ENCODE assay signal across 20 cellular contexts in the genomic region with DNA sequence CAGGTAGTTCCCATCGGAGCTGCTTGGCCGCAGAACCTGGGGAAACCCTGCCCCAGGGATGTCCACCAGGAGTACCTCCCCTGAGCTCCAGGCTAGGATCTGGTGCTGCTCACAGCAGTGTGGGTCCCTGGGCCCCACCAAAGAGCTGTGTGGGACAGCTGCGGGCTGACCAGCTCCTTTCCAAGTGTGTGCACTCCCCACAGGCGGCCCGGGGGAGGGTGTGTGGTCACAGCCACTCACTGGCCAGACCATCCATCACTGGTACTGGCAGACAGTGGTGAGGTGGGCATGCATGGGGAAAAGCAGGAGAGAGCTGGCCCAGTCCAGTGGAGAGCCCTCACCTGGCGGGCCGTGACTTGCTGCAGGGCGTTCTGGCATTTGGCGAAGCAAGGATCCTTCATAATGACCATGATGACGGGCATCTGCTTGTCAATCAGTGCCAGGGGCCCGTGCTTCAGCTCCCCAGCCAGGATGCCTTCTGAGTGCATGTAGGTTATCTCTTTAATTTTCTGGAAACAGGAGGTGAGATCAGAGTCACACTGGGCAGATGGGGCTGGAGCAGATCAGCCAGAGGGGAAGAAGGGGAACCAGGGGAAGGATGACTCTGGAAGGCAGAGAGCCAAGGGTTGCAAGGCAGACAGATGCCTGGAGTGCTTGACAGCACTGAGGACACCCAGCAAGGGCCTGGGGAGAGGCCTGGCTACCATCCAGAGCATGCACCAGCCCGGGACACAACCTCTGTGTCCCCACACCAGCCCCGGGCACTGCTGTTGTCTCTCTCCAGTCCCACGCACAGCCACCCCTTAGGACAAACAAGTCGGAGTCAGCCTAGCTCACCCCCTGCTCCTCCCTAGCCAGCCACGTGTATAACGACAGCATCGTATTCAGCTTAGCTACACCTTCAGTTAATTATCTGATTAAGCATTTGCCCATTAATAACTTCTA. TPM values are rescaled to one million over a fixed set of nuclear protein-coding genes. Genes with fewer than 3 reads are reported as not detected.
A peak's percentile ranks its signal among the peaks of the same experiment; 100 is the strongest.
DNase-seq lines count a peak whose midpoint lies in the region; ATAC-seq, FAIRE-seq and TF ChIP-seq lines count a peak whose summit lies in the region.
"Had no signal": no experiment of that assay in that cellular context is flagged by ENCODE, and none has a peak within 500 bp of the region (broad histone marks: within the 10 kb centered on the region; RNA-seq: fewer than 3 reads in every experiment).

No MANE protein-coding gene starts in this region.

- H3K36me3 Mint-ChIP-seq in stimulated activated effector memory CD8-positive, alpha-beta T cell treated with anti-CD3 and anti-CD28 coated beads, Interleukin-12 subunit alpha, Interleukin-12 subunit beta, amount 100 ng/mL, for 72 hours = no peaks in the 10 kb centered on the region
- H3K36me3 Mint-ChIP-seq: CD8-positive, alpha-beta memory T cell; IgD-negative memory B cell had no signal

- no peaks in the 10 kb centered on the region for H3K9me3 ChIP-seq in Panc1 (ENCODE audit: control insufficient read depth, insufficient read depth, low read depth, low read length)
- H3K9me3 ChIP-seq in HepG2 (ENCODE audit: low read length) = no peaks in the 10 kb centered on the region

- 23% methylated on average over 8 of the region's 18 CpGs for WGBS in HepG2 (ENCODE audit: low lambda C conversion rate)

- in situ Hi-C loops in Panc1 (cut with HindIII; ENCODE audit: low pct_unique_long_range_greater_than_20kb, low sequenced_read_pairs) = no loop called here
- in situ Hi-C loops in HepG2 (cut with HindIII; ENCODE audit: extremely low pct_ligation_motif_present, low pct_unique_long_range_greater_than_20kb) = no loop called here
- in situ Hi-C loops in GM13977 (cut with MboI; ENCODE audit: low pct_unique_long_range_greater_than_20kb, low sequenced_read_pairs, unreplicated experiment) = no loop called here

- CTCF ChIA-PET in Panc1 (lab: Charles Lee) (interaction anchor here (1.2 kb wide), 1 partner anchor 14 kb away, joined by 3 read pairs; no protein-coding TSS in a partner anchor), HepG2 (lab: Yijun Ruan, JAX; ENCODE audit: low intra/inter-chr PET ratio, low total read pairs) (no interaction called here)

- no peak for TF ChIP-seq POLR2A in HepG2 (IDR thresholded peaks at IDR 0.05; ENCODE audit: insufficient read depth in 1 of 2, low read depth in 2 of 2, low read length in 2 of 2)

- no peaks in the 10 kb centered on the region for H3K79me2 ChIP-seq in HepG2 (ENCODE audit: insufficient read depth, low read length)

- no peak for FAIRE-seq in HepG2 (lab: Jason Lieb, UNC)

- H3K4me3 ChIP-seq in Panc1 (ENCODE audit: low read depth in 2 of 2, low read length in 2 of 2) (no peak overlapping the region), HepG2 (replicated peaks in 1 of 3; ENCODE audit: insufficient read depth in 1 of 3, low read depth in 2 of 3, low read length in 3 of 3) (peak overlapping the region in 1 of 3 experiments; percentile 22; a peak in 2 of 6 replicates)
- H3K4me3 ChIP-seq: PC-9 had no signal

- H2AFZ ChIP-seq in HepG2 (ENCODE audit: low read length) = no peak overlapping the region
- H2AFZ ChIP-seq: PC-9 had no signal

- H3K27me3 ChIP-seq in Panc1 (ENCODE audit: control insufficient read depth, insufficient read depth, low read length) (no peaks in the 10 kb centered on the region), HepG2 (ENCODE audit: control insufficient read depth in 1 of 2, insufficient read depth in 2 of 2, low read length in 2 of 2) (peaks cover 0 to 2% of the 10 kb centered on the region in 2 experiments; a peak in 2 of 5 replicates)

- TF ChIP-seq CTCF in Panc1 (IDR thresholded peaks at IDR 0.05) (no peak), HepG2 (CRISPR knock-in tag; IDR thresholded peaks at IDR 0.05) (no peak), GM13977 (IDR thresholded peaks at IDR 0.05; ENCODE audit: extremely low read depth, insufficient read depth, missing control alignments) (no peak)

- TF ChIP-seq EP300 in HepG2 (IDR thresholded peaks at IDR 0.05; ENCODE audit: low read depth in 2 of 2, low read length in 2 of 2) (no peak), HepG2 (CRISPR knock-in tag; IDR thresholded peaks at IDR 0.05; ENCODE audit: borderline replicate concordance) (no peak)

- H3K4me1 ChIP-seq in Panc1 (ENCODE audit: control insufficient read depth, insufficient read depth, low read length) (no peaks in the 10 kb centered on the region), HepG2 (ENCODE audit: insufficient read depth, low read length) (peaks cover 53% of the 10 kb centered on the region)

- ATAC-seq in Panc1 (0 out of 2 replicates have a peak, but pooled peaks have one; percentile 32), HepG2 (peak; percentile 39)
- ATAC-seq in stimulated activated effector memory CD8-positive, alpha-beta T cell treated with anti-CD3 and anti-CD28 coated beads, Interleukin-12 subunit alpha, Interleukin-12 subunit beta, amount 100 ng/mL, for 72 hours = peak; percentile 22

- intact Hi-C loops in Panc1 (cut with micrococcal nuclease; ENCODE audit: unreplicated experiment) (no loop called here), HepG2 (cut with micrococcal nuclease; ENCODE audit: unreplicated experiment) (loop anchor here (10.0 kb wide), 1 partner anchor 580 kb away; no protein-coding TSS in a partner anchor)

- no peaks in the 10 kb centered on the region for H3K36me3 ChIP-seq in Panc1 (ENCODE audit: control insufficient read depth, insufficient read depth, low read length)
- no peaks in the 10 kb centered on the region for H3K36me3 ChIP-seq in HepG2 (replicated peaks in 1 of 2; ENCODE audit: control insufficient read depth in 1 of 2, insufficient read depth in 2 of 2, low read length in 2 of 2)

- H3K4me3 Mint-ChIP-seq in stimulated activated effector memory CD8-positive, alpha-beta T cell treated with anti-CD3 and anti-CD28 coated beads, Interleukin-12 subunit alpha, Interleukin-12 subunit beta, amount 100 ng/mL, for 72 hours = no peak overlapping the region
- H3K4me3 Mint-ChIP-seq: CD8-positive, alpha-beta memory T cell; IgD-negative memory B cell had no signal

- no peak overlapping the region for H3K9ac ChIP-seq in HepG2 (ENCODE audit: insufficient read depth, low read depth, low read length)

- peak overlapping the region; percentile 73; the same call in 1 of the 2 replicates for H3K4me2 ChIP-seq in HepG2 (ENCODE audit: low read depth, low read length)
- H3K4me2 ChIP-seq: PC-9 had no signal

- BruUV-seq in Panc1 (replicated peaks; lab: Mats Ljungman, UMichigan) (no TSS peak), HepG2 (replicated peaks; lab: Mats Ljungman, UMichigan) (no TSS peak)

- no peak for TF ChIP-seq RAD21 in HepG2 (CRISPR knock-in tag; IDR thresholded peaks at IDR 0.05)

- POLR2A ChIA-PET in Panc1 (lab: Charles Lee) = no interaction called here
- POLR2A ChIA-PET in HepG2 (lab: Yijun Ruan, JAX) = interaction anchor here (1.0 to 1.8 kb wide), 3 partner anchors 9 to 11 kb away, joined by 3 to 11 read pairs (median 4); no protein-coding TSS in a partner anchor

- no peaks in the 10 kb centered on the region for H3K9me3 Mint-ChIP-seq in stimulated activated effector memory CD8-positive, alpha-beta T cell treated with anti-CD3 and anti-CD28 coated beads, Interleukin-12 subunit alpha, Interleukin-12 subunit beta, amount 100 ng/mL, for 72 hours
- H3K9me3 Mint-ChIP-seq: CD8-positive, alpha-beta memory T cell; IgD-negative memory B cell had no signal

- H3K27ac Mint-ChIP-seq in stimulated activated effector memory CD8-positive, alpha-beta T cell treated with anti-CD3 and anti-CD28 coated beads, Interleukin-12 subunit alpha, Interleukin-12 subunit beta, amount 100 ng/mL, for 72 hours = no peak overlapping the region
- H3K27ac Mint-ChIP-seq: CD8-positive, alpha-beta memory T cell had no signal

- H3K27ac ChIP-seq in Panc1 (ENCODE audit: low read length) (no peak overlapping the region), HepG2 (ENCODE audit: extremely low read length, insufficient read depth, low read length) (no peak overlapping the region)
- H3K27ac ChIP-seq: 22Rv1, PC-9 had no signal

- no peaks in the 10 kb centered on the region for H4K20me1 ChIP-seq in HepG2 (ENCODE audit: insufficient read depth, low read length)

- H3K4me1 Mint-ChIP-seq in stimulated activated effector memory CD8-positive, alpha-beta T cell treated with anti-CD3 and anti-CD28 coated beads, Interleukin-12 subunit alpha, Interleukin-12 subunit beta, amount 100 ng/mL, for 72 hours = no peaks in the 10 kb centered on the region
- H3K4me1 Mint-ChIP-seq: CD8-positive, alpha-beta memory T cell; IgD-negative memory B cell had no signal

- DNase-seq in DMS 273 (lab: John Stamatoyannopoulos, UW; ENCODE audit: unreplicated experiment) = peak; percentile 51
- DNase-seq in DMS 273 treated with DMSO at 0.1 percent for 48 hours (lab: John Stamatoyannopoulos, UW) = no peak
- no peak for DNase-seq in Panc1 (ENCODE audit: low read depth, low spot score)
- no peak for DNase-seq in HepG2 (ENCODE audit: low spot score)
- DNase-seq in stimulated activated effector memory CD8-positive, alpha-beta T cell treated with anti-CD3 and anti-CD28 coated beads, Interleukin-12 subunit alpha, Interleukin-12 subunit beta, amount 100 ng/mL, for 72 hours (ENCODE audit: low spot score in 2 of 2) = no peak
- no peak for DNase-seq in glomerular visceral epithelial cell (ENCODE audit: extremely low spot score)
- DNase-seq in GM13977 (ENCODE audit: low spot score) = no peak
- DNase-seq in 8988T = no peak
- DNase-seq: C1 segment of cervical spinal cord; Calu3; CD8-positive, alpha-beta memory T cell; EL; GF-D8; NCI-H1105; NCI-H2029; NCI-H510A; NCI-H748 treated with DMSO at 0.1 percent for 48 hours; PC-9 had no signal

RNA-seq across cellular contexts. Expression of gene MAPK9, which starts 12.8 kb away (rescaled TPM):
- total RNA-seq in Panc1 (2021; ENCODE audit: unreplicated experiment) (44.1 TPM), HepG2 (2016; rRNA removed; fragmentation: Illumina TruSeq; extraction: Trizol) (30.1 and 30.7 TPM in 2 replicates)
- 23.5 TPM for polyA plus RNA-seq in Panc1 (2012; ENCODE audit: insufficient read length)
- total RNA-seq in HepG2 (2016; cell fraction: cytosol; rRNA removed; fragmentation: Illumina TruSeq; extraction: Trizol; ENCODE audit: low read depth) = 62.8 and 71.5 TPM in 2 replicates
- 24.2 and 24.5 TPM in 2 replicates for total RNA-seq in HepG2 (2016; cell fraction: insoluble cytoplasmic fraction; rRNA removed; fragmentation: Illumina TruSeq; extraction: Trizol)
- total RNA-seq in HepG2 (2016; cell fraction: membrane; rRNA removed; fragmentation: Illumina TruSeq; extraction: Trizol) = 67.1 and 68.4 TPM in 2 replicates
- 22.3 and 23.2 TPM in 2 replicates for total RNA-seq in HepG2 (2016; cell fraction: nucleus; rRNA removed; fragmentation: Illumina TruSeq; extraction: Trizol)
- 37.5 and 56.1 TPM in 2 replicates for polyA plus RNA-seq in HepG2 (2011; rRNA removed)
- polyA plus RNA-seq in HepG2 (2011; cell fraction: cytosol; rRNA removed) = 23.0 and 31.2 TPM in 2 replicates
- 14.2 and 14.5 TPM in 2 replicates for polyA plus RNA-seq in HepG2 (2011; cell fraction: nucleus; rRNA removed)
- 22.2 and 23.4 TPM in 2 replicates for polyA plus RNA-seq in HepG2 (2012)
- polyA plus RNA-seq in HepG2 (2016; cell fraction: cytosol; fragmentation: Illumina TruSeq; extraction: Trizol; ENCODE audit: low read depth) = 53.0 and 57.8 TPM in 2 replicates
- 50.6 and 57.0 TPM in 2 replicates for polyA plus RNA-seq in HepG2 (2016; cell fraction: insoluble cytoplasmic fraction; fragmentation: Illumina TruSeq; extraction: Trizol; ENCODE audit: low read depth)
- 82.1 and 83.4 TPM in 2 replicates for polyA plus RNA-seq in HepG2 (2016; cell fraction: membrane; fragmentation: Illumina TruSeq; extraction: Trizol; ENCODE audit: low read depth)
- polyA plus RNA-seq in HepG2 (2016; cell fraction: nucleus; fragmentation: Illumina TruSeq; extraction: Trizol; ENCODE audit: insufficient read depth, low read depth) = 52.9 and 54.2 TPM in 2 replicates
- polyA minus RNA-seq in HepG2 (2011; rRNA and poly(A)+ RNA removed; ENCODE audit: low replicate concordance) = 51.3 and 98.7 TPM in 2 replicates
- polyA minus RNA-seq in HepG2 (2011; cell fraction: cytosol; rRNA and poly(A)+ RNA removed) = 21.4 and 22.1 TPM in 2 replicates
- 25.0 and 26.0 TPM in 2 replicates for polyA minus RNA-seq in HepG2 (2011; cell fraction: nucleus; rRNA and poly(A)+ RNA removed)

RNA-seq across cellular contexts. Expression of gene GFPT2, which starts 48.4 kb away (rescaled TPM):
- total RNA-seq in Panc1 (2021; ENCODE audit: unreplicated experiment) (2.1 TPM), HepG2 (2016; rRNA removed; fragmentation: Illumina TruSeq; extraction: Trizol) (0.10 and 0.18 TPM in 2 replicates)
- 1.3 TPM for polyA plus RNA-seq in Panc1 (2012; ENCODE audit: insufficient read length)
- total RNA-seq in HepG2 (2016; cell fraction: cytosol; rRNA removed; fragmentation: Illumina TruSeq; extraction: Trizol; ENCODE audit: low read depth) = not detected in 2 replicates
- total RNA-seq in HepG2 (2016; cell fraction: insoluble cytoplasmic fraction; rRNA removed; fragmentation: Illumina TruSeq; extraction: Trizol) = 0.10 and 0.13 TPM in 2 replicates
- 0.06 TPM in 1 of 2 replicates, not detected in the other for total RNA-seq in HepG2 (2016; cell fraction: membrane; rRNA removed; fragmentation: Illumina TruSeq; extraction: Trizol)
- total RNA-seq in HepG2 (2016; cell fraction: nucleus; rRNA removed; fragmentation: Illumina TruSeq; extraction: Trizol) = not detected in 2 replicates
- polyA plus RNA-seq in HepG2 (2011; rRNA removed) = 0.09 and 0.18 TPM in 2 replicates
- polyA plus RNA-seq in HepG2 (2011; cell fraction: cytosol; rRNA removed) = 0.08 and 0.12 TPM in 2 replicates
- polyA plus RNA-seq in HepG2 (2011; cell fraction: nucleus; rRNA removed) = 0.09 and 0.10 TPM in 2 replicates
- 0.07 and 0.11 TPM in 2 replicates for polyA plus RNA-seq in HepG2 (2012)
- 0.05 TPM in 1 of 2 replicates, not detected in the other for polyA plus RNA-seq in HepG2 (2016; cell fraction: cytosol; fragmentation: Illumina TruSeq; extraction: Trizol; ENCODE audit: low read depth)
- 0.12 TPM in 1 of 2 replicates, not detected in the other for polyA plus RNA-seq in HepG2 (2016; cell fraction: insoluble cytoplasmic fraction; fragmentation: Illumina TruSeq; extraction: Trizol; ENCODE audit: low read depth)
- polyA plus RNA-seq in HepG2 (2016; cell fraction: membrane; fragmentation: Illumina TruSeq; extraction: Trizol; ENCODE audit: low read depth) = not detected in 2 replicates
- polyA plus RNA-seq in HepG2 (2016; cell fraction: nucleus; fragmentation: Illumina TruSeq; extraction: Trizol; ENCODE audit: insufficient read depth, low read depth) = not detected in 2 replicates
- 4.4 TPM in 1 of 2 replicates, not detected in the other for polyA minus RNA-seq in HepG2 (2011; rRNA and poly(A)+ RNA removed; ENCODE audit: low replicate concordance)
- polyA minus RNA-seq in HepG2 (2011; cell fraction: cytosol; rRNA and poly(A)+ RNA removed) = not detected in 2 replicates
- polyA minus RNA-seq in HepG2 (2011; cell fraction: nucleus; rRNA and poly(A)+ RNA removed) = not detected in 2 replicates
- total RNA-seq: Calu3 had no signal
